Comparison of ENCODE assay signal across 1 cellular context in genomic region chr2:218781691-218782528, GRCh38.
TF ChIP-seq lines count a peak whose summit lies in the region.

TSS of gene CYP27A1 (plus strand) at chr2:218782147. CDS start at chr2:218782183, 36 bp downstream.

TF ChIP-seq in HepG2, 621 proteins besides CTCF, POLR2A, EP300 and RAD21 (continued from another document and continues in another):
- TF ChIP-seq THRA (CRISPR knock-in tag; IDR thresholded peaks at IDR 0.05; ENCODE audit: borderline replicate concordance): peak; percentile 56; the same call in 1 of the 2 replicates
- peak; percentile 82; the same call in 1 of the 2 replicates for TF ChIP-seq TP53 (CRISPR knock-in tag; conservative IDR thresholded peaks at IDR 0.05)
- TF ChIP-seq NFAT5 (CRISPR knock-in tag; IDR thresholded peaks at IDR 0.05): peak; percentile 87
- TF ChIP-seq THAP7 (CRISPR knock-in tag; IDR thresholded peaks at IDR 0.05): no peak
- TF ChIP-seq TFE3 (CRISPR knock-in tag; IDR thresholded peaks at IDR 0.05): no peak
- TF ChIP-seq CHD2 (IDR thresholded peaks at IDR 0.05; ENCODE audit: low read depth, low read length): no peak
- peak; percentile 99 for TF ChIP-seq ZNF747 (CRISPR knock-in tag; IDR thresholded peaks at IDR 0.05; ENCODE audit: borderline replicate concordance)
- no peak; the same call in 1 of the 2 replicates for TF ChIP-seq ZNF841 (CRISPR knock-in tag; IDR thresholded peaks at IDR 0.05; ENCODE audit: borderline replicate concordance)
- TF ChIP-seq ZNF878 (CRISPR knock-in tag; IDR thresholded peaks at IDR 0.05): peak; percentile 96
- peak; percentile 50; the same call in 1 of the 2 replicates for TF ChIP-seq ZSCAN22 (CRISPR knock-in tag; IDR thresholded peaks at IDR 0.05)
- TF ChIP-seq HES4 (CRISPR knock-in tag; IDR thresholded peaks at IDR 0.05; ENCODE audit: borderline replicate concordance): peak; percentile 83; the same call in 1 of the 2 replicates
- peak; percentile 5; the same call in 1 of the 2 replicates for TF ChIP-seq ZBTB33 (CRISPR knock-in tag; IDR thresholded peaks at IDR 0.05)
- TF ChIP-seq CREM (IDR thresholded peaks at IDR 0.05): 0 out of 2 replicates have a peak, but pooled peaks have one; percentile 17
- TF ChIP-seq CREM (CRISPR knock-in tag; IDR thresholded peaks at IDR 0.05): 0 out of 2 replicates have a peak, but pooled peaks have one; percentile 23
- no peak for TF ChIP-seq CENPX (CRISPR knock-in tag; IDR thresholded peaks at IDR 0.05)
- TF ChIP-seq ZNF772 (CRISPR knock-in tag; IDR thresholded peaks at IDR 0.05): peak; percentile 99
- TF ChIP-seq GLMP (CRISPR knock-in tag; IDR thresholded peaks at IDR 0.05; ENCODE audit: borderline replicate concordance): no peak
- no peak; the same call in 1 of the 2 replicates for TF ChIP-seq SMC3 (IDR thresholded peaks at IDR 0.05; ENCODE audit: low read length)
- TF ChIP-seq ATF4 (CRISPR knock-in tag; IDR thresholded peaks at IDR 0.05): no peak; a peak in 2 of 4 replicates
- peak; percentile 88; the same call in 1 of the 2 replicates for TF ChIP-seq TFDP1 (CRISPR knock-in tag; IDR thresholded peaks at IDR 0.05; ENCODE audit: borderline replicate concordance)
- no peak; the same call in 1 of the 2 replicates for TF ChIP-seq HCFC1 (IDR thresholded peaks at IDR 0.05; ENCODE audit: low read depth, low read length)
- TF ChIP-seq HMG20B (CRISPR knock-in tag; conservative IDR thresholded peaks at IDR 0.05): no peak
- TF ChIP-seq CBFB (CRISPR knock-in tag; IDR thresholded peaks at IDR 0.05): 0 out of 2 replicates have a peak, but pooled peaks have one; percentile 69
- no peak for TF ChIP-seq ZNF720 (CRISPR knock-in tag; IDR thresholded peaks at IDR 0.05)
- TF ChIP-seq ZNF230 (CRISPR knock-in tag; IDR thresholded peaks at IDR 0.05): peak; percentile 96
- TF ChIP-seq CCDC6 (CRISPR knock-in tag; IDR thresholded peaks at IDR 0.05): peak; percentile 99
- TF ChIP-seq ZHX2 (IDR thresholded peaks at IDR 0.05; ENCODE audit: low read depth): peak; percentile 19; the same call in 1 of the 2 replicates
- peak; percentile 96; the same call in 1 of the 2 replicates for TF ChIP-seq ZHX2 (CRISPR knock-in tag; IDR thresholded peaks at IDR 0.05; ENCODE audit: borderline replicate concordance)
- no peak; the same call in 1 of the 2 replicates for TF ChIP-seq MTF2 (CRISPR knock-in tag; IDR thresholded peaks at IDR 0.05; ENCODE audit: borderline replicate concordance)
- TF ChIP-seq NRL (CRISPR knock-in tag; IDR thresholded peaks at IDR 0.05; ENCODE audit: borderline replicate concordance): peak; percentile 94
- TF ChIP-seq SIX1 (CRISPR knock-in tag; IDR thresholded peaks at IDR 0.05; ENCODE audit: borderline replicate concordance): peak; percentile 9; the same call in 1 of the 2 replicates
- peak; percentile 80; the same call in 1 of the 2 replicates for TF ChIP-seq ZNF550 (CRISPR knock-in tag; IDR thresholded peaks at IDR 0.05; ENCODE audit: borderline replicate concordance)
- peak; percentile 82; the same call in 1 of the 2 replicates for TF ChIP-seq ZSCAN5A (CRISPR knock-in tag; IDR thresholded peaks at IDR 0.05; ENCODE audit: borderline replicate concordance)
